ENCODE assay signal across 8 cellular contexts in genomic region chr10:122307669-122308486, GRCh38. TPM values are rescaled to one million over a fixed set of nuclear protein-coding genes. Genes with fewer than 3 reads are reported as not detected.
A peak's percentile ranks its signal among the peaks of the same experiment; 100 is the strongest.
DNase-seq lines count a peak whose midpoint lies in the region; ATAC-seq and TF ChIP-seq lines count a peak whose summit lies in the region.

No MANE protein-coding gene starts in this region.

- H3K27me3 ChIP-seq in sigmoid colon: no peaks in the 10 kb centered on the region

- TF ChIP-seq POLR2A in sigmoid colon (IDR thresholded peaks at IDR 0.05): no peak

- H3K27ac ChIP-seq in sigmoid colon: peak overlapping the region; percentile 77 to 94 (median 89)

- peak; percentile 90 for DNase-seq in COLO829 (ENCODE audit: low spot score)
- peak; percentile 14 for DNase-seq in SK-MEL-5 (ENCODE audit: low read depth, low spot score)
- DNase-seq in Right ventricle myocardium inferior (ENCODE audit: missing footprints): no peak
- DNase-seq in sigmoid colon: peak; percentile 95
- no peak for DNase-seq in NCI-H146 (lab: John Stamatoyannopoulos, UW)
- DNase-seq in stimulated activated CD4-positive, alpha-beta T cell treated with anti-CD3 and anti-CD28 coated beads, Interleukin-4, amount 100 ng/mL, for 4 hours: no peak

- in situ Hi-C loops in SK-MEL-5 (cut with HindIII; ENCODE audit: low pct_unique_long_range_greater_than_20kb, low sequenced_read_pairs): no loop called here

- peaks cover 0 to 50% (median 40%) of the 10 kb centered on the region in 4 donors for H3K4me1 ChIP-seq in sigmoid colon

- intact Hi-C loops in Right ventricle myocardium inferior (cut with DNase I): loop anchor here (2.0 kb wide), 1 partner anchor 33 kb away; no protein-coding TSS in a partner anchor
- intact Hi-C loops in sigmoid colon (cut with DNase I): loop anchor here (2.0 kb wide), 1 partner anchor 67 kb away; the partner anchor contains the start of gene PLEKHA1

- H3K9me3 ChIP-seq in sigmoid colon: no peaks in the 10 kb centered on the region

- peak; percentile 72 for ATAC-seq in HG02571 (IDR thresholded peaks at IDR 0.05; ENCODE audit: unreplicated experiment)
- ATAC-seq in Right ventricle myocardium inferior: peak; percentile 83
- ATAC-seq in GM19328 (IDR thresholded peaks at IDR 0.05; ENCODE audit: unreplicated experiment): no peak

- H3K4me3 ChIP-seq in sigmoid colon: peak overlapping the region in 3 of 4 donors; percentile 12 to 23 (median 22)

- TF ChIP-seq EP300 in sigmoid colon (IDR thresholded peaks at IDR 0.05): peak; percentile 79 to 96 (median 92)

- no peaks in the 10 kb centered on the region for H3K36me3 ChIP-seq in sigmoid colon

- WGBS in sigmoid colon, 2 donors: 46 to 55% methylated on average over 15 of the region's 15 CpGs

- no peak for TF ChIP-seq CTCF in sigmoid colon (IDR thresholded peaks at IDR 0.05)

RNA-seq across cellular contexts. Expression of gene BTBD16, which starts 36.8 kb away (rescaled TPM):
- 0.51 TPM in 1 of 2 replicates, not detected in the other for total RNA-seq in SK-MEL-5 (2014; rRNA removed; shearing (Covaris generic))
- 1.6 TPM in 1 of 2 replicates, not detected in the other for polyA plus RNA-seq in SK-MEL-5 (2015; cell fraction: cytosol; rRNA removed)
- not detected in 2 replicates for polyA plus RNA-seq in SK-MEL-5 (2015; cell fraction: nucleus; rRNA removed)
- total RNA-seq in Right ventricle myocardium inferior (not detected), sigmoid colon (under 1 TPM in 2 of 4 donors, not detected in 2; 0.54 to 0.55 TPM)
- under 1 TPM in 1 of 3 donors, not detected in 2; 0.12 TPM for polyA plus RNA-seq in sigmoid colon

Comparison
In these comparisons a context has a peak if more than half of its experiments do, and no peak if none do; other contexts are left out.
1. DNase-seq: peak in COLO829 (single experiment), SK-MEL-5 (single experiment) and sigmoid colon (single experiment); none in Right ventricle myocardium inferior (single experiment), NCI-H146 (single experiment) and stimulated activated CD4-positive, alpha-beta T cell treated with anti-CD3 and anti-CD28 coated beads, Interleukin-4, amount 100 ng/mL, for 4 hours (0 of 2).